Comparison of ENCODE assay signal across 11 cellular contexts in genomic region chr14:100165825-100166520, GRCh38. TPM values are rescaled to one million over a fixed set of nuclear protein-coding genes. Genes with fewer than 3 reads are reported as not detected.
DNase-seq lines count a peak whose midpoint lies in the region; ATAC-seq, FAIRE-seq and TF ChIP-seq lines count a peak whose summit lies in the region.
"Had no signal": no experiment of that assay in that cellular context is flagged by ENCODE, and none has a peak within 500 bp of the region (broad histone marks: within the 10 kb centered on the region; RNA-seq: fewer than 3 reads in every experiment).

No MANE protein-coding gene starts in this region.

- peak overlapping the region; percentile 85 to 91 for H3K27ac Mint-ChIP-seq in natural killer cell

- ATAC-seq in HepG2 (peak; percentile 41), right lobe of liver (no peak), natural killer cell (peak in 2 of 3 donors; percentile 11 to 33), aorta (ENCODE audit: low FRiP score) (peak; percentile 27), HG02884 (IDR thresholded peaks at IDR 0.05; ENCODE audit: unreplicated experiment) (no peak)

- H3K27ac ChIP-seq in HepG2 (ENCODE audit: extremely low read length, insufficient read depth, low read length), result no peak overlapping the region
- no peak overlapping the region for H3K27ac ChIP-seq in right lobe of liver
- no peak overlapping the region for H3K27ac ChIP-seq in colonic mucosa
- no peak overlapping the region for H3K27ac ChIP-seq in aorta (ENCODE audit: low read depth in 1 of 2, low read length in 2 of 2)

- TF ChIP-seq POLR2A in HepG2 (IDR thresholded peaks at IDR 0.05; ENCODE audit: insufficient read depth in 1 of 2, low read depth in 2 of 2, low read length in 2 of 2) (no peak), right lobe of liver (IDR thresholded peaks at IDR 0.05) (no peak)

- no peaks in the 10 kb centered on the region for H3K79me2 ChIP-seq in HepG2 (ENCODE audit: insufficient read depth, low read length)

- TF ChIP-seq EP300 in HepG2 (IDR thresholded peaks at IDR 0.05; ENCODE audit: low read depth in 2 of 2, low read length in 2 of 2) (no peak), HepG2 (CRISPR knock-in tag; IDR thresholded peaks at IDR 0.05; ENCODE audit: borderline replicate concordance) (no peak)

- FAIRE-seq in HepG2 (lab: Jason Lieb, UNC) (no peak), D721Med (lab: Jason Lieb, UNC) (no peak)
- FAIRE-seq: islet of Langerhans had no signal

- H3K36me3 ChIP-seq in HepG2 (replicated peaks in 1 of 2; ENCODE audit: control insufficient read depth in 1 of 2, insufficient read depth in 2 of 2, low read length in 2 of 2) (no peaks in the 10 kb centered on the region), right lobe of liver (no peaks in the 10 kb centered on the region), colonic mucosa (no peaks in the 10 kb centered on the region), aorta (ENCODE audit: control insufficient read depth in 1 of 2, insufficient read depth in 2 of 2, low read length in 1 of 2) (no peaks in the 10 kb centered on the region)

- H3K9me3 ChIP-seq in HepG2 (ENCODE audit: low read length) (no peaks in the 10 kb centered on the region), right lobe of liver (no peaks in the 10 kb centered on the region), colonic mucosa (no peaks in the 10 kb centered on the region), aorta (ENCODE audit: control insufficient read depth, low read length) (no peaks in the 10 kb centered on the region)

- TF ChIP-seq CTCF in HepG2 (CRISPR knock-in tag; IDR thresholded peaks at IDR 0.05), result no peak
- no peak for TF ChIP-seq CTCF in right lobe of liver (IDR thresholded peaks at IDR 0.05)
- no peak for TF ChIP-seq CTCF in colonic mucosa (IDR thresholded peaks at IDR 0.05)
- TF ChIP-seq CTCF in natural killer cell (IDR thresholded peaks at IDR 0.05), result no peak
- no peak for TF ChIP-seq CTCF in D721Med (IDR thresholded peaks at IDR 0.05; ENCODE audit: insufficient read depth, missing control alignments)

- H3K27me3 ChIP-seq in HepG2 (ENCODE audit: control insufficient read depth in 1 of 2, insufficient read depth in 2 of 2, low read length in 2 of 2) (peaks cover 0 to 7% of the 10 kb centered on the region in 2 experiments; a peak in 1 of 5 replicates), right lobe of liver (no peaks in the 10 kb centered on the region), colonic mucosa (no peaks in the 10 kb centered on the region), aorta (ENCODE audit: control insufficient read depth in 1 of 2, insufficient read depth in 2 of 2, low read length in 1 of 2) (no peaks in the 10 kb centered on the region)

- H3K4me1 ChIP-seq in HepG2 (ENCODE audit: insufficient read depth, low read length) (no peaks in the 10 kb centered on the region; the same call in 1 of the 2 replicates), right lobe of liver (no peaks in the 10 kb centered on the region), colonic mucosa (no peaks in the 10 kb centered on the region), aorta (ENCODE audit: control insufficient read depth in 1 of 2, insufficient read depth in 2 of 2, low read length in 2 of 2) (no peaks in the 10 kb centered on the region)

- H4K20me1 ChIP-seq in HepG2 (ENCODE audit: insufficient read depth, low read length), result no peaks in the 10 kb centered on the region

- in situ Hi-C loops in HepG2 (cut with HindIII; ENCODE audit: extremely low pct_ligation_motif_present, low pct_unique_long_range_greater_than_20kb), result no loop called here

- H3K9ac ChIP-seq in HepG2 (ENCODE audit: insufficient read depth, low read depth, low read length), result 0 out of 2 replicates have a peak overlapping the region, but pooled peaks have one; percentile 29
- H3K9ac ChIP-seq in colonic mucosa (ENCODE audit: low read depth in 2 of 2, low read length in 2 of 2), result peak overlapping the region; percentile 50 to 58

- BruUV-seq in HepG2 (replicated peaks; lab: Mats Ljungman, UMichigan), result no TSS peak

- H3K4me1 Mint-ChIP-seq in natural killer cell, result peaks cover 20 to 29% of the 10 kb centered on the region in 2 donors

- no peak for DNase-seq in HepG2 (ENCODE audit: low spot score)
- no peak for DNase-seq in right lobe of liver
- no peak for DNase-seq in colonic mucosa
- DNase-seq in natural killer cell, result no peak
- no peak for DNase-seq in aorta
- no peak for DNase-seq in D721Med (ENCODE audit: insufficient read length, low spot score)
- no peak for DNase-seq in nucleus accumbens (lab: John Stamatoyannopoulos, UW)
- DNase-seq: GOT3, RPMI8226 had no signal

- peak overlapping the region; percentile 94 for H3K4me3 Mint-ChIP-seq in natural killer cell

- intact Hi-C loops in HepG2 (cut with micrococcal nuclease; ENCODE audit: unreplicated experiment), result no loop called here
- intact Hi-C loops in right lobe of liver (cut with DNase I), result no loop called here
- intact Hi-C loops in colonic mucosa (cut with DNase I), result no loop called here
- intact Hi-C loops in natural killer cell (cut with micrococcal nuclease), result no loop called here
- intact Hi-C loops in aorta (cut with DNase I), result no loop called here

- H3K27me3 Mint-ChIP-seq in natural killer cell (ENCODE audit: low read depth in 2 of 2), result no peaks in the 10 kb centered on the region

- peak overlapping the region; percentile 80 for H3K4me2 ChIP-seq in HepG2 (ENCODE audit: low read depth, low read length)

- CTCF ChIA-PET in HepG2 (lab: Yijun Ruan, JAX; ENCODE audit: low intra/inter-chr PET ratio, low total read pairs), result no interaction called here

- peak overlapping the region in 1 of 3 experiments; percentile 60; a peak in 2 of 6 replicates for H3K4me3 ChIP-seq in HepG2 (replicated peaks in 1 of 3; ENCODE audit: insufficient read depth in 1 of 3, low read depth in 2 of 3, low read length in 3 of 3)
- H3K4me3 ChIP-seq in right lobe of liver, result peak overlapping the region in 1 of 3 donors; percentile 2
- peak overlapping the region; percentile 23 for H3K4me3 ChIP-seq in colonic mucosa
- H3K4me3 ChIP-seq in aorta (ENCODE audit: low read length in 2 of 2), result no peak overlapping the region

- TF ChIP-seq RAD21 in HepG2 (CRISPR knock-in tag; IDR thresholded peaks at IDR 0.05), result no peak

- POLR2A ChIA-PET in HepG2 (lab: Yijun Ruan, JAX), result no interaction called here

- H2AFZ ChIP-seq in HepG2 (ENCODE audit: low read length), result no peak overlapping the region

- WGBS in HepG2 (ENCODE audit: low lambda C conversion rate), result 78% methylated on average over 9 of the region's 17 CpGs
- WGBS in right lobe of liver (ENCODE audit: insufficient coverage, low coverage, low lambda C conversion rate, missing lambda C conversion rate), result 75% methylated on average over 7 of the region's 17 CpGs
- 30 to 36% methylated on average over 11 to 17 of the region's 17 CpGs for WGBS in aorta, 2 donors

- H3K9me3 Mint-ChIP-seq in natural killer cell, result no peaks in the 10 kb centered on the region

- H3K36me3 Mint-ChIP-seq in natural killer cell, result no peaks in the 10 kb centered on the region

TF ChIP-seq in HepG2, 621 proteins besides CTCF, POLR2A, EP300 and RAD21 (continues in another document):
- TF ChIP-seq HHEX (CRISPR knock-in tag; IDR thresholded peaks at IDR 0.05) (no peak), ZNF546 (CRISPR knock-in tag; conservative IDR thresholded peaks at IDR 0.05) (no peak), MTERF4 (CRISPR knock-in tag; IDR thresholded peaks at IDR 0.05) (no peak)

RNA-seq across cellular contexts. Expression of gene DEGS2, which starts 6.5 kb away (rescaled TPM):
- total RNA-seq in HepG2 (2016; rRNA removed; fragmentation: Illumina TruSeq; extraction: Trizol), result 0.09 TPM in 1 of 2 replicates, not detected in the other
- 0.18 and 0.30 TPM in 2 replicates for total RNA-seq in HepG2 (2016; cell fraction: cytosol; rRNA removed; fragmentation: Illumina TruSeq; extraction: Trizol; ENCODE audit: low read depth)
- 0.04 TPM in 2 replicates for total RNA-seq in HepG2 (2016; cell fraction: insoluble cytoplasmic fraction; rRNA removed; fragmentation: Illumina TruSeq; extraction: Trizol)
- total RNA-seq in HepG2 (2016; cell fraction: membrane; rRNA removed; fragmentation: Illumina TruSeq; extraction: Trizol), result 0.07 and 0.19 TPM in 2 replicates
- 0.12 and 0.28 TPM in 2 replicates for total RNA-seq in HepG2 (2016; cell fraction: nucleus; rRNA removed; fragmentation: Illumina TruSeq; extraction: Trizol)
- polyA plus RNA-seq in HepG2 (2011; rRNA removed), result 0.09 and 0.14 TPM in 2 replicates
- 0.15 and 0.30 TPM in 2 replicates for polyA plus RNA-seq in HepG2 (2011; cell fraction: cytosol; rRNA removed)
- 1.6 and 2.0 TPM in 2 replicates for polyA plus RNA-seq in HepG2 (2011; cell fraction: nucleus; rRNA removed)
- 0.25 and 0.91 TPM in 2 replicates for polyA plus RNA-seq in HepG2 (2012)
- not detected in 2 replicates for polyA plus RNA-seq in HepG2 (2016; cell fraction: cytosol; fragmentation: Illumina TruSeq; extraction: Trizol; ENCODE audit: low read depth)
- polyA plus RNA-seq in HepG2 (2016; cell fraction: insoluble cytoplasmic fraction; fragmentation: Illumina TruSeq; extraction: Trizol; ENCODE audit: low read depth), result 0.07 TPM in 1 of 2 replicates, not detected in the other
- polyA plus RNA-seq in HepG2 (2016; cell fraction: membrane; fragmentation: Illumina TruSeq; extraction: Trizol; ENCODE audit: low read depth), result not detected in 2 replicates
- polyA plus RNA-seq in HepG2 (2016; cell fraction: nucleus; fragmentation: Illumina TruSeq; extraction: Trizol; ENCODE audit: insufficient read depth, low read depth), result 0.22 TPM in 1 of 2 replicates, not detected in the other
- 0.30 and 1.6 TPM in 2 replicates for polyA minus RNA-seq in HepG2 (2011; rRNA and poly(A)+ RNA removed; ENCODE audit: low replicate concordance)
- polyA minus RNA-seq in HepG2 (2011; cell fraction: cytosol; rRNA and poly(A)+ RNA removed), result 0.26 and 0.30 TPM in 2 replicates
- polyA minus RNA-seq in HepG2 (2011; cell fraction: nucleus; rRNA and poly(A)+ RNA removed), result 0.37 and 0.90 TPM in 2 replicates
- under 1 TPM; 0.09 to 0.55 (median 0.22) TPM for total RNA-seq in right lobe of liver
- total RNA-seq in colonic mucosa, result 10 to 100 TPM; 37.0 to 54.3 TPM
- total RNA-seq in natural killer cell, result 1 to 10 TPM in 2 of 3 donors, under 1 TPM in 1; 0.60 to 7.1 (median 4.4) TPM
- total RNA-seq in aorta, result under 1 TPM; 0.81 to 0.99 TPM
- 1 to 10 TPM in 1 of 2 donors, under 1 TPM in 1; 0.10 to 3.0 TPM for polyA plus RNA-seq in aorta

Comparison
In these comparisons a context has a peak if more than half of its experiments do, and no peak if none do; other contexts are left out.
1. ATAC-seq: peak in HepG2 (single experiment), natural killer cell (2 of 3) and aorta (single experiment); none in right lobe of liver (0 of 4) and HG02884 (single experiment).
2. RNA of gene DEGS2, which starts 6.5 kb away (total RNA-seq): 37.0 to 54.3 TPM in colonic mucosa; 0.60 to 7.1 TPM in natural killer cell, 0.81 to 0.99 TPM in aorta, 0.09 to 0.55 TPM in right lobe of liver and 0.04 to 0.30 TPM in HepG2; every median in the first group is over 4 times any median in the second.